ENCODE assay signal across 1 cellular context in genomic region chr20:6744171-6744570, GRCh38.
TF ChIP-seq lines count a peak whose summit lies in the region.

No MANE protein-coding gene starts in this region.

TF ChIP-seq in HepG2, 621 proteins besides CTCF, POLR2A, EP300 and RAD21:
- no peak for TF ChIP-seq TOE1 (CRISPR knock-in tag; IDR thresholded peaks at IDR 0.05)
- TF ChIP-seq, protein P1, sequence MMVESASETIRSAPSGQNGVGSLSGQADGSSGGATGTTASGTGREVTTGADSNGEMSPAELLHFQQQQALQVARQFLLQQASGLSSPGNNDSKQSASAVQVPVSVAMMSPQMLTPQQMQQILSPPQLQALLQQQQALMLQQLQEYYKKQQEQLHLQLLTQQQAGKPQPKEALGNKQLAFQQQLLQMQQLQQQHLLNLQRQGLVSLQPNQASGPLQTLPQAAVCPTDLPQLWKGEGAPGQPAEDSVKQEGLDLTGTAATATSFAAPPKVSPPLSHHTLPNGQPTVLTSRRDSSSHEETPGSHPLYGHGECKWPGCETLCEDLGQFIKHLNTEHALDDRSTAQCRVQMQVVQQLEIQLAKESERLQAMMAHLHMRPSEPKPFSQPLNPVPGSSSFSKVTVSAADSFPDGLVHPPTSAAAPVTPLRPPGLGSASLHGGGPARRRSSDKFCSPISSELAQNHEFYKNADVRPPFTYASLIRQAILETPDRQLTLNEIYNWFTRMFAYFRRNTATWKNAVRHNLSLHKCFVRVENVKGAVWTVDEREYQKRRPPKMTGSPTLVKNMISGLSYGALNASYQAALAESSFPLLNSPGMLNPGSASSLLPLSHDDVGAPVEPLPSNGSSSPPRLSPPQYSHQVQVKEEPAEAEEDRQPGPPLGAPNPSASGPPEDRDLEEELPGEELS (CRISPR knock-in tag; IDR thresholded peaks at IDR 0.05) = no peak
- TF ChIP-seq ATF7 (IDR thresholded peaks at IDR 0.05) = peak; percentile 66
- TF ChIP-seq ATF7 (CRISPR knock-in tag; IDR thresholded peaks at IDR 0.05) = no peak
TF ChIP-seq in HepG2: peak in this region for 1.
